1 cellular context compared by ENCODE assay signal in genomic region chr5:175729829-175730277, GRCh38.
TF ChIP-seq lines count a peak whose summit lies in the region.

No MANE protein-coding gene starts in this region.

TF ChIP-seq in HepG2, 621 proteins besides CTCF, POLR2A, EP300 and RAD21 (continued from another document and continues in another):
- TF ChIP-seq ZNF18 (CRISPR knock-in tag; IDR thresholded peaks at IDR 0.05; ENCODE audit: insufficient replicate concordance) (no peak), ZNF331 (CRISPR knock-in tag; IDR thresholded peaks at IDR 0.05) (peak; percentile 36; the same call in 1 of the 2 replicates), ZKSCAN1 (IDR thresholded peaks at IDR 0.05; ENCODE audit: low read length) (peak; percentile 62; the same call in 1 of the 2 replicates), FOSL2 (CRISPR knock-in tag; IDR thresholded peaks at IDR 0.05) (peak; percentile 55), ZNF792 (CRISPR knock-in tag; IDR thresholded peaks at IDR 0.05) (0 out of 2 replicates have a peak, but pooled peaks have one; percentile 33), AKAP8 (CRISPR knock-in tag; IDR thresholded peaks at IDR 0.05) (no peak), GPN1 (CRISPR knock-in tag; IDR thresholded peaks at IDR 0.05; ENCODE audit: borderline replicate concordance) (no peak), THYN1 (CRISPR knock-in tag; IDR thresholded peaks at IDR 0.05; ENCODE audit: borderline replicate concordance, low read depth) (no peak), SCMH1 (CRISPR knock-in tag; IDR thresholded peaks at IDR 0.05; ENCODE audit: borderline replicate concordance) (no peak), GRHL1 (CRISPR knock-in tag; conservative IDR thresholded peaks at IDR 0.05) (no peak), CBX2 (IDR thresholded peaks at IDR 0.05; ENCODE audit: low read depth, low read length) (no peak), CBX2 (CRISPR knock-in tag; IDR thresholded peaks at IDR 0.05; ENCODE audit: low read depth) (no peak), PCBP1 (IDR thresholded peaks at IDR 0.05; ENCODE audit: borderline replicate concordance, low read depth, low read length) (no peak), NFE2 (CRISPR knock-in tag; IDR thresholded peaks at IDR 0.05) (no peak), TFDP2 (CRISPR knock-in tag; IDR thresholded peaks at IDR 0.05) (no peak), ZNF574 (CRISPR knock-in tag; IDR thresholded peaks at IDR 0.05) (peak; percentile 40; the same call in 1 of the 2 replicates), TRIM22 (IDR thresholded peaks at IDR 0.05) (no peak), SAP130 (CRISPR knock-in tag; IDR thresholded peaks at IDR 0.05; ENCODE audit: low read depth) (peak; percentile 45; the same call in 1 of the 2 replicates), FOXK1 (CRISPR knock-in tag; IDR thresholded peaks at IDR 0.05; ENCODE audit: borderline replicate concordance, low read depth) (0 out of 2 replicates have a peak, but pooled peaks have one; percentile 34), ZNF354B (CRISPR knock-in tag; IDR thresholded peaks at IDR 0.05) (no peak), KDM5B (CRISPR knock-in tag; IDR thresholded peaks at IDR 0.05; ENCODE audit: borderline replicate concordance) (no peak), ZBTB26 (CRISPR knock-in tag; IDR thresholded peaks at IDR 0.05; ENCODE audit: borderline replicate concordance) (peak; percentile 63; the same call in 1 of the 2 replicates), SUZ12 (IDR thresholded peaks at IDR 0.05; ENCODE audit: low read depth, low read length) (no peak), FOXO1 (CRISPR knock-in tag; IDR thresholded peaks at IDR 0.05) (0 out of 2 replicates have a peak, but pooled peaks have one; percentile 37), ZFYVE20 (CRISPR knock-in tag; IDR thresholded peaks at IDR 0.05; ENCODE audit: borderline replicate concordance, low read depth) (no peak), ZNF496 (CRISPR knock-in tag; IDR thresholded peaks at IDR 0.05; ENCODE audit: insufficient replicate concordance) (no peak), ZNF530 (CRISPR knock-in tag; IDR thresholded peaks at IDR 0.05; ENCODE audit: low read depth) (no peak), CAMTA2 (CRISPR knock-in tag; IDR thresholded peaks at IDR 0.05; ENCODE audit: borderline replicate concordance) (no peak), ZNF451 (CRISPR knock-in tag; IDR thresholded peaks at IDR 0.05) (no peak), ZNF749 (CRISPR knock-in tag; IDR thresholded peaks at IDR 0.05; ENCODE audit: borderline replicate concordance) (no peak), MYNN (CRISPR knock-in tag; IDR thresholded peaks at IDR 0.05; ENCODE audit: low read depth) (no peak), ZNF83 (CRISPR knock-in tag; IDR thresholded peaks at IDR 0.05; ENCODE audit: borderline replicate concordance) (peak; percentile 84; the same call in 1 of the 2 replicates)
- TF ChIP-seq, protein P1, sequence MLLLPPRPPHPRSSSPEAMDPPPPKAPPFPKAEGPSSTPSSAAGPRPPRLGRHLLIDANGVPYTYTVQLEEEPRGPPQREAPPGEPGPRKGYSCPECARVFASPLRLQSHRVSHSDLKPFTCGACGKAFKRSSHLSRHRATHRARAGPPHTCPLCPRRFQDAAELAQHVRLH (CRISPR knock-in tag; IDR thresholded peaks at IDR 0.05; ENCODE audit: borderline replicate concordance, low read depth): peak; percentile 79; the same call in 1 of the 2 replicates
- TF ChIP-seq, protein P2, sequence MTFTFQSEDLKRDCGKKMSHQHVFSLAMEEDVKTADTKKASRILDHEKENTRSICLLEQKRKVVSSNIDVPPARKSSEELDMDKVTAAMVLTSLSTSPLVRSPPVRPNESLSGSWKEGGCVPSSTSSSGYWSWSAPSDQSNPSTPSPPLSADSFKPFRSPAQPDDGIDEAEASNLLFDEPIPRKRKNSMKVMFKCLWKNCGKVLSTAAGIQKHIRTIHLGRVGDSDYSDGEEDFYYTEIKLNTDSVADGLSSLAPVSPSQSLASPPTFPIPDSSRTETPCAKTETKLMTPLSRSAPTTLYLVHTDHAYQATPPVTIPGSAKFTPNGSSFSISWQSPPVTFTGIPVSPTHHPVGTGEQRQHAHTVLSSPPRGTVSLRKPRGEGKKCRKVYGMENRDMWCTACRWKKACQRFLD (CRISPR knock-in tag; IDR thresholded peaks at IDR 0.05; ENCODE audit: borderline replicate concordance): 0 out of 2 replicates have a peak, but pooled peaks have one; percentile 55
- TF ChIP-seq, protein P3, sequence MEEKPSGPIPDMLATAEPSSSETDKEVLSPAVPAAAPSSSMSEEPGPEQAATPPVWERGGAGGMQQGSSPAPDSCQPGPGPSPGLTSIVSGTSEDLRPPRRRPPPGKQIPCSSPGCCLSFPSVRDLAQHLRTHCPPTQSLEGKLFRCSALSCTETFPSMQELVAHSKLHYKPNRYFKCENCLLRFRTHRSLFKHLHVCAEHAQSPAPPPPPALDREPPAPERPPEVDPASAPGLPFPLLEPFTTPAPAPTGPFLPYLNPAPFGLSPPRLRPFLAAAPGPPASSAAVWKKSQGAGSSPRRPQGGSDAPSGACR (CRISPR knock-in tag; IDR thresholded peaks at IDR 0.05): no peak
- TF ChIP-seq, protein P4, sequence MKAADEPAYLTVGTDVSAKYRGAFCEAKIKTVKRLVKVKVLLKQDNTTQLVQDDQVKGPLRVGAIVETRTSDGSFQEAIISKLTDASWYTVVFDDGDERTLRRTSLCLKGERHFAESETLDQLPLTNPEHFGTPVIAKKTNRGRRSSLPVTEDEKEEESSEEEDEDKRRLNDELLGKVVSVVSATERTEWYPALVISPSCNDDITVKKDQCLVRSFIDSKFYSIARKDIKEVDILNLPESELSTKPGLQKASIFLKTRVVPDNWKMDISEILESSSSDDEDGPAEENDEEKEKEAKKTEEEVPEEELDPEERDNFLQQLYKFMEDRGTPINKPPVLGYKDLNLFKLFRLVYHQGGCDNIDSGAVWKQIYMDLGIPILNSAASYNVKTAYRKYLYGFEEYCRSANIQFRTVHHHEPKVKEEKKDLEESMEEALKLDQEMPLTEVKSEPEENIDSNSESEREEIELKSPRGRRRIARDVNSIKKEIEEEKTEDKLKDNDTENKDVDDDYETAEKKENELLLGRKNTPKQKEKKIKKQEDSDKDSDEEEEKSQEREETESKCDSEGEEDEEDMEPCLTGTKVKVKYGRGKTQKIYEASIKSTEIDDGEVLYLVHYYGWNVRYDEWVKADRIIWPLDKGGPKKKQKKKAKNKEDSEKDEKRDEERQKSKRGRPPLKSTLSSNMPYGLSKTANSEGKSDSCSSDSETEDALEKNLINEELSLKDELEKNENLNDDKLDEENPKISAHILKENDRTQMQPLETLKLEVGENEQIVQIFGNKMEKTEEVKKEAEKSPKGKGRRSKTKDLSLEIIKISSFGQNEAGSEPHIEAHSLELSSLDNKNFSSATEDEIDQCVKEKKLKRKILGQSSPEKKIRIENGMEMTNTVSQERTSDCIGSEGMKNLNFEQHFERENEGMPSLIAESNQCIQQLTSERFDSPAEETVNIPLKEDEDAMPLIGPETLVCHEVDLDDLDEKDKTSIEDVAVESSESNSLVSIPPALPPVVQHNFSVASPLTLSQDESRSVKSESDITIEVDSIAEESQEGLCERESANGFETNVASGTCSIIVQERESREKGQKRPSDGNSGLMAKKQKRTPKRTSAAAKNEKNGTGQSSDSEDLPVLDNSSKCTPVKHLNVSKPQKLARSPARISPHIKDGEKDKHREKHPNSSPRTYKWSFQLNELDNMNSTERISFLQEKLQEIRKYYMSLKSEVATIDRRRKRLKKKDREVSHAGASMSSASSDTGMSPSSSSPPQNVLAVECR (CRISPR knock-in tag; IDR thresholded peaks at IDR 0.05; ENCODE audit: borderline replicate concordance): no peak; the same call in 1 of the 2 replicates
- TF ChIP-seq, protein P5, sequence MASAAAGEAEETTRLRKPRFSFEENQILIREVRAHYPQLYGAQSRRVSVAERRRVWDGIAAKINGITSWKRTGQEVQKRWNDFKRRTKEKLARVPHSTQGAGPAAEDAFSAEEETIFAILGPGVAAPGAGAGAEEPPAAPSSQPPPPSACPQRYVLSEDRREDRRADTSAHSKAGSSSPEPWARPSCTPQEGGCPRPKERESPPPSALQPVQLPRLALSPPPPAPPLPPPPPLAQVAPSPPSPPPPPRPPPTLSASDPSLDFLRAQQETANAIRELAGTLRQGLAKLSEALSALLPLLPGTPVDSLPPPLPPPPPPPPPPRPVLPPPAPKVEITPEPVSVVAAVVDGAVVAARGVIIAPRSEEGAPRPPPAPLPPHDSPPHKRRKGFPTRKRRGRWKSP (CRISPR knock-in tag; IDR thresholded peaks at IDR 0.05): peak; percentile 30; the same call in 1 of the 2 replicates
- TF ChIP-seq, protein P6, sequence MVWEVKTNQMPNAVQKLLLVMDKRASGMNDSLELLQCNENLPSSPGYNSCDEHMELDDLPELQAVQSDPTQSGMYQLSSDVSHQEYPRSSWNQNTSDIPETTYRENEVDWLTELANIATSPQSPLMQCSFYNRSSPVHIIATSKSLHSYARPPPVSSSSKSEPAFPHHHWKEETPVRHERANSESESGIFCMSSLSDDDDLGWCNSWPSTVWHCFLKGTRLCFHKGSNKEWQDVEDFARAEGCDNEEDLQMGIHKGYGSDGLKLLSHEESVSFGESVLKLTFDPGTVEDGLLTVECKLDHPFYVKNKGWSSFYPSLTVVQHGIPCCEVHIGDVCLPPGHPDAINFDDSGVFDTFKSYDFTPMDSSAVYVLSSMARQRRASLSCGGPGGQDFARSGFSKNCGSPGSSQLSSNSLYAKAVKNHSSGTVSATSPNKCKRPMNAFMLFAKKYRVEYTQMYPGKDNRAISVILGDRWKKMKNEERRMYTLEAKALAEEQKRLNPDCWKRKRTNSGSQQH (CRISPR knock-in tag; IDR thresholded peaks at IDR 0.05; ENCODE audit: low read depth): no peak
